ENCODE assay signal across 15 cellular contexts in genomic region chr1:229554886-229555621, GRCh38. TPM values are rescaled to one million over a fixed set of nuclear protein-coding genes. Genes with fewer than 3 reads are reported as not detected.
A peak's percentile ranks its signal among the peaks of the same experiment; 100 is the strongest.
DNase-seq lines count a peak whose midpoint lies in the region; ATAC-seq and TF ChIP-seq lines count a peak whose summit lies in the region.
"Had no signal": no experiment of that assay in that cellular context is flagged by ENCODE, and none has a peak within 500 bp of the region (broad histone marks: within the 10 kb centered on the region; RNA-seq: fewer than 3 reads in every experiment).

No MANE protein-coding gene starts in this region.

- peaks cover 67% of the 10 kb centered on the region for H3K79me2 ChIP-seq in smooth muscle cell (ENCODE audit: low read depth)

- H3K9me3 Mint-ChIP-seq in activated naive CD4-positive, alpha-beta T cell treated with anti-CD3 and anti-CD28 coated beads, Interleukin-2, amount 50 U/mL, for 24 hours: no peaks in the 10 kb centered on the region

- H3K27ac Mint-ChIP-seq in activated naive CD4-positive, alpha-beta T cell treated with anti-CD3 and anti-CD28 coated beads, Interleukin-2, amount 50 U/mL, for 24 hours: peak overlapping the region; percentile 81

- H3K27ac ChIP-seq in smooth muscle cell (ENCODE audit: low read depth): no peak overlapping the region
- H3K27ac ChIP-seq: upper lobe of right lung had no signal

- peaks cover 55% of the 10 kb centered on the region for H3K4me1 Mint-ChIP-seq in activated naive CD4-positive, alpha-beta T cell treated with anti-CD3 and anti-CD28 coated beads, Interleukin-2, amount 50 U/mL, for 24 hours

- TF ChIP-seq CTCF in choroid plexus epithelial cell (conservative IDR thresholded peaks at IDR 0.05; ENCODE audit: low read depth, low read length) (no peak), smooth muscle cell (IDR thresholded peaks at IDR 0.05; ENCODE audit: borderline replicate concordance, insufficient read depth, poor library complexity, severe bottlenecking) (no peak)

- WGBS in smooth muscle cell (ENCODE audit: low lambda C conversion rate): 71% methylated on average over 10 of the region's 10 CpGs

- ATAC-seq in GM18868 (IDR thresholded peaks at IDR 0.05; ENCODE audit: unreplicated experiment): no peak
- ATAC-seq: upper lobe of right lung had no signal

- H3K36me3 Mint-ChIP-seq in activated naive CD4-positive, alpha-beta T cell treated with anti-CD3 and anti-CD28 coated beads, Interleukin-2, amount 50 U/mL, for 24 hours: no peaks in the 10 kb centered on the region

- no peaks in the 10 kb centered on the region for H3F3A ChIP-seq in smooth muscle cell (ENCODE audit: low read depth)

- H3K27me3 Mint-ChIP-seq in activated naive CD4-positive, alpha-beta T cell treated with anti-CD3 and anti-CD28 coated beads, Interleukin-2, amount 50 U/mL, for 24 hours: no peaks in the 10 kb centered on the region

- H3K4me1 ChIP-seq in smooth muscle cell (ENCODE audit: low read depth): peaks cover 18% of the 10 kb centered on the region

- H3K4me3 ChIP-seq in choroid plexus epithelial cell (ENCODE audit: low read depth, low read length) (no peak overlapping the region), smooth muscle cell (no peak overlapping the region)
- H3K4me3 ChIP-seq: upper lobe of right lung had no signal

- H3K36me3 ChIP-seq in smooth muscle cell (ENCODE audit: low read depth): no peaks in the 10 kb centered on the region
- H3K36me3 ChIP-seq: upper lobe of right lung had no signal

- no peak overlapping the region for H3K4me3 Mint-ChIP-seq in activated naive CD4-positive, alpha-beta T cell treated with anti-CD3 and anti-CD28 coated beads, Interleukin-2, amount 50 U/mL, for 24 hours

- H3K9ac ChIP-seq in smooth muscle cell (ENCODE audit: low read depth): no peak overlapping the region

- peak overlapping the region; percentile 41 for H3K4me2 ChIP-seq in smooth muscle cell

- H4K20me1 ChIP-seq in smooth muscle cell (ENCODE audit: low read depth): peaks cover 58% of the 10 kb centered on the region

- H3K9me3 ChIP-seq in smooth muscle cell (replicated peaks; ENCODE audit: low read depth): no peaks in the 10 kb centered on the region
- H3K9me3 ChIP-seq: upper lobe of right lung had no signal

- DNase-seq in activated naive CD4-positive, alpha-beta T cell (lab: John Stamatoyannopoulos, UW): no peak
- DNase-seq in NCI-H460 (ENCODE audit: extremely low read depth, low read depth): peak; percentile 80
- DNase-seq in choroid plexus epithelial cell (ENCODE audit: low read depth): peak; percentile 16
- no peak for DNase-seq in smooth muscle cell (lab: John Stamatoyannopoulos, UW; ENCODE audit: unreplicated experiment)
- DNase-seq in NCI-H1436 treated with DMSO at 0.1 percent for 48 hours (lab: John Stamatoyannopoulos, UW): no peak
- DNase-seq in NCI-H526 treated with DMSO at 0.1 percent for 48 hours (lab: John Stamatoyannopoulos, UW): no peak
- DNase-seq: activated CD4-positive, alpha-beta T cell treated with anti-CD3 and anti-CD28 coated beads, Interleukin-2, amount 50 U/mL, for 48 hours; activated naive CD4-positive, alpha-beta T cell treated with Interleukin-2 at 50 U/mL for 16 hours; GOT3; midbrain; NCI-H1092; NCI-H446; upper lobe of right lung had no signal

- H2AFZ ChIP-seq in smooth muscle cell (ENCODE audit: low read depth): no peak overlapping the region

- H3K27me3 ChIP-seq in smooth muscle cell (ENCODE audit: low read depth): no peaks in the 10 kb centered on the region
- H3K27me3 ChIP-seq: upper lobe of right lung had no signal

RNA-seq across cellular contexts. Expression of gene ABCB10, which starts 3.5 kb away (rescaled TPM):
- total RNA-seq in NCI-H460 (2014; rRNA removed; shearing (Covaris generic)): 95.8 and 97.5 TPM in 2 replicates
- 87.4 and 104 TPM in 2 replicates for polyA plus RNA-seq in NCI-H460 (2014; cell fraction: nucleus; rRNA removed)
- total RNA-seq in smooth muscle cell: 14.2 and 18.4 TPM in 2 replicates
- 7.1 and 10.3 TPM in 2 replicates for polyA plus RNA-seq in smooth muscle cell

RNA-seq across cellular contexts. Expression of gene NUP133, which starts 46.9 kb away (rescaled TPM):
- 58.8 and 60.0 TPM in 2 replicates for total RNA-seq in NCI-H460 (2014; rRNA removed; shearing (Covaris generic))
- 36.4 and 59.8 TPM in 2 replicates for polyA plus RNA-seq in NCI-H460 (2014; cell fraction: nucleus; rRNA removed)
- 40.0 and 54.8 TPM in 2 replicates for total RNA-seq in smooth muscle cell
- 14.6 and 15.5 TPM in 2 replicates for polyA plus RNA-seq in smooth muscle cell

Comparison
In these comparisons a context has a peak if more than half of its experiments do, and no peak if none do; other contexts are left out.
1. DNase-seq: peak in NCI-H460 (single experiment) and choroid plexus epithelial cell (single experiment); none in activated naive CD4-positive, alpha-beta T cell (0 of 4), smooth muscle cell (single experiment), NCI-H1436 treated with DMSO at 0.1 percent for 48 hours (single experiment) and NCI-H526 treated with DMSO at 0.1 percent for 48 hours (single experiment).